8 cellular contexts compared by ENCODE assay signal in genomic region chr2:157874997-157875719, GRCh38. TPM values are rescaled to one million over a fixed set of nuclear protein-coding genes. Genes with fewer than 3 reads are reported as not detected.
A peak's percentile ranks its signal among the peaks of the same experiment; 100 is the strongest.
DNase-seq lines count a peak whose midpoint lies in the region; ATAC-seq and TF ChIP-seq lines count a peak whose summit lies in the region.

No MANE protein-coding gene starts in this region.

- H3K4me3 ChIP-seq in adrenal gland (peak overlapping the region in 3 of 4 donors; percentile 61 to 90 (median 83)), left ventricle myocardium inferior (peak overlapping the region; percentile 91)

- intact Hi-C loops in adrenal gland (cut with DNase I): loop anchor here (5.0 to 10.0 kb wide), 2 partner anchors 90 to 132 kb away; no protein-coding TSS in a partner anchor
- intact Hi-C loops in left ventricle myocardium inferior (cut with micrococcal nuclease): loop anchor here (5.0 kb wide), 1 partner anchor 88 kb away; no protein-coding TSS in a partner anchor
- intact Hi-C loops in posterior vena cava (cut with DNase I): loop anchor here (5.0 to 10.0 kb wide), 4 partner anchors 60 to 130 kb away; no protein-coding TSS in a partner anchor

- WGBS in adrenal gland, 4 donors: 1 to 2% (median 1%) methylated on average over 15 to 25 of the region's 25 CpGs

- TF ChIP-seq POLR2A in adrenal gland (IDR thresholded peaks at IDR 0.05): no peak

- H3K4me1 ChIP-seq in adrenal gland (replicated peaks in 1 of 2): peaks cover 16 to 23% of the 10 kb centered on the region in 2 donors
- peaks cover 50% of the 10 kb centered on the region for H3K4me1 ChIP-seq in left ventricle myocardium inferior

- no peaks in the 10 kb centered on the region for H3K9me3 ChIP-seq in adrenal gland (replicated peaks in 1 of 3)
- H3K9me3 ChIP-seq in left ventricle myocardium inferior (replicated peaks): no peaks in the 10 kb centered on the region

- TF ChIP-seq CTCF in adrenal gland (IDR thresholded peaks at IDR 0.05) (no peak), left ventricle myocardium inferior (IDR thresholded peaks at IDR 0.05; ENCODE audit: borderline replicate concordance) (no peak)

- H3K27ac ChIP-seq in adrenal gland: peak overlapping the region in 4 of 5 donors; percentile 88 to 99 (median 97)
- H3K27ac ChIP-seq in left ventricle myocardium inferior (replicated peaks): peak overlapping the region; percentile 98

- DNase-seq in NCI-H1105 treated with DMSO at 0.1 percent for 48 hours (lab: John Stamatoyannopoulos, UW) (peak; percentile 22), NCI-H1105 (lab: John Stamatoyannopoulos, UW) (no peak), NCI-H345 (lab: John Stamatoyannopoulos, UW) (peak; percentile 47), adrenal gland (peak; percentile 19 to 58 (median 29)), left ventricle myocardium inferior (peak; percentile 34), posterior vena cava (ENCODE audit: low spot score) (peak; percentile 83)

- H3K36me3 ChIP-seq in adrenal gland (replicated peaks in 1 of 2) (no peaks in the 10 kb centered on the region), left ventricle myocardium inferior (no peaks in the 10 kb centered on the region)

- ATAC-seq in HG02870 (IDR thresholded peaks at IDR 0.05; ENCODE audit: unreplicated experiment) (no peak), HG02852 (IDR thresholded peaks at IDR 0.05; ENCODE audit: unreplicated experiment) (no peak)

- no peaks in the 10 kb centered on the region for H3K27me3 ChIP-seq in adrenal gland
- no peaks in the 10 kb centered on the region for H3K27me3 ChIP-seq in left ventricle myocardium inferior (ENCODE audit: low read depth)

RNA-seq across cellular contexts. Expression of gene ACVR1, which starts 1.0 kb away (rescaled TPM):
- total RNA-seq in adrenal gland (10 to 100 TPM; 10.6 to 25.0 (median 17.9) TPM), left ventricle myocardium inferior (30.6 TPM), posterior vena cava (10 to 100 TPM; 67.4 to 70.3 TPM)
- 10 to 100 TPM in 1 of 3 donors, 1 to 10 TPM in 2; 4.6 to 15.1 (median 5.6) TPM for polyA plus RNA-seq in adrenal gland
